10 cellular contexts compared by ENCODE assay signal in the genomic region with DNA sequence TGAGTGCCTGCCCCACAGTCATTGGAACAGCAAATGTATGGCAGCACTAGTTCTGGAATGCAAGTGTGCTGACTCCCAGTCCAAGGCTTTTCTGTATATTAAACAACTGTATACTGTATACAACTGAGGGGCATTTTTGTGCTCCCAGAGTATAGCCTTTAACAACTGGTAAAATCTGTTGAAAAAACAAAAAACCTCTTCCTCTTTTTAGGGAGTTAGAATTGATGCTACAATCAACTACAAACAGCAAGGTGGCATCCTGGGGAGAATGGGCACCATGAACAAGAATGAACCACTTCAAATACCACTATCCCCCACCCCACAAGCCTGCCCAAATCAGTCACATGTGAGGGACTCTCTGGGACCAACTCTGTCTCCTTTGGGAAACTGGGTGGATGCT. TPM values are rescaled to one million over a fixed set of nuclear protein-coding genes. Genes with fewer than 3 reads are reported as not detected.
DNase-seq lines count a peak whose midpoint lies in the region; ATAC-seq, FAIRE-seq and TF ChIP-seq lines count a peak whose summit lies in the region.
"Had no signal": no experiment of that assay in that cellular context is flagged by ENCODE, and none has a peak within 500 bp of the region (broad histone marks: within the 10 kb centered on the region; RNA-seq: fewer than 3 reads in every experiment).

No MANE protein-coding gene starts in this region.

- H3K27ac Mint-ChIP-seq in activated naive CD8-positive, alpha-beta T cell = peak overlapping the region; percentile 54
- no peak overlapping the region for H3K27ac Mint-ChIP-seq in activated naive CD8-positive, alpha-beta T cell treated with anti-CD3 and anti-CD28 coated beads for 36 hours
- H3K27ac Mint-ChIP-seq in endothelial cell (ENCODE audit: unreplicated experiment) = peak overlapping the region; percentile 84
- H3K27ac Mint-ChIP-seq in stimulated activated memory B cell treated with anti-CD40 and anti-IgM and Interleukin-4, amounts not matched to agents 10 μg/mL and 1 μg/mL and 100 μg/mL, for 72 hours = peak overlapping the region; percentile 71

- TF ChIP-seq CTCF in endothelial cell (IDR thresholded peaks at IDR 0.05; ENCODE audit: unreplicated experiment) = no peak

- no peak for DNase-seq in activated naive CD8-positive, alpha-beta T cell treated with anti-CD3 and anti-CD28 coated beads for 36 hours
- DNase-seq in MV-4-11 (lab: John Stamatoyannopoulos, UW) = peak; percentile 26
- DNase-seq in endothelial cell (ENCODE audit: low spot score) = no peak
- DNase-seq in GM19239 (ENCODE audit: insufficient read length, low spot score) = no peak
- DNase-seq: activated CD4-positive, CD25-positive, alpha-beta regulatory T cell; foreskin keratinocyte had no signal

- H3K4me1 Mint-ChIP-seq in activated naive CD8-positive, alpha-beta T cell (ENCODE audit: low read depth) = peaks cover 48% of the 10 kb centered on the region
- H3K4me1 Mint-ChIP-seq in activated naive CD8-positive, alpha-beta T cell treated with anti-CD3 and anti-CD28 coated beads for 36 hours = peaks cover 46% of the 10 kb centered on the region
- H3K4me1 Mint-ChIP-seq in endothelial cell (ENCODE audit: unreplicated experiment) = no peaks in the 10 kb centered on the region
- peaks cover 41% of the 10 kb centered on the region for H3K4me1 Mint-ChIP-seq in stimulated activated memory B cell treated with anti-CD40 and anti-IgM and Interleukin-4, amounts not matched to agents 10 μg/mL and 1 μg/mL and 100 μg/mL, for 72 hours

- H3K27me3 Mint-ChIP-seq in activated naive CD8-positive, alpha-beta T cell = no peaks in the 10 kb centered on the region
- H3K27me3 Mint-ChIP-seq in activated naive CD8-positive, alpha-beta T cell treated with anti-CD3 and anti-CD28 coated beads for 36 hours = no peaks in the 10 kb centered on the region
- no peaks in the 10 kb centered on the region for H3K27me3 Mint-ChIP-seq in endothelial cell (ENCODE audit: unreplicated experiment)
- no peaks in the 10 kb centered on the region for H3K27me3 Mint-ChIP-seq in stimulated activated memory B cell treated with anti-CD40 and anti-IgM and Interleukin-4, amounts not matched to agents 10 μg/mL and 1 μg/mL and 100 μg/mL, for 72 hours

- FAIRE-seq in GM19239 (lab: Jason Lieb, UNC) = no peak

- no peaks in the 10 kb centered on the region for H3K9me3 Mint-ChIP-seq in activated naive CD8-positive, alpha-beta T cell (ENCODE audit: low read depth)
- no peaks in the 10 kb centered on the region for H3K9me3 Mint-ChIP-seq in activated naive CD8-positive, alpha-beta T cell treated with anti-CD3 and anti-CD28 coated beads for 36 hours
- no peaks in the 10 kb centered on the region for H3K9me3 Mint-ChIP-seq in endothelial cell (ENCODE audit: unreplicated experiment)
- no peaks in the 10 kb centered on the region for H3K9me3 Mint-ChIP-seq in stimulated activated memory B cell treated with anti-CD40 and anti-IgM and Interleukin-4, amounts not matched to agents 10 μg/mL and 1 μg/mL and 100 μg/mL, for 72 hours

- peak; percentile 24 for ATAC-seq in stimulated activated memory B cell treated with anti-CD40 and anti-IgM and Interleukin-4, amounts not matched to agents 10 μg/mL and 1 μg/mL and 100 μg/mL, for 72 hours
- ATAC-seq in GM18520 (IDR thresholded peaks at IDR 0.05; ENCODE audit: unreplicated experiment) (no peak), GM21360 (IDR thresholded peaks at IDR 0.05; ENCODE audit: unreplicated experiment) (no peak)

- no peaks in the 10 kb centered on the region for H3K36me3 Mint-ChIP-seq in activated naive CD8-positive, alpha-beta T cell
- H3K36me3 Mint-ChIP-seq in activated naive CD8-positive, alpha-beta T cell treated with anti-CD3 and anti-CD28 coated beads for 36 hours = peaks cover 5% of the 10 kb centered on the region
- peaks cover 7% of the 10 kb centered on the region for H3K36me3 Mint-ChIP-seq in endothelial cell (ENCODE audit: low read depth, unreplicated experiment)
- H3K36me3 Mint-ChIP-seq in stimulated activated memory B cell treated with anti-CD40 and anti-IgM and Interleukin-4, amounts not matched to agents 10 μg/mL and 1 μg/mL and 100 μg/mL, for 72 hours = peaks cover 5% of the 10 kb centered on the region

- H3K4me3 Mint-ChIP-seq in activated naive CD8-positive, alpha-beta T cell = no peak overlapping the region
- no peak overlapping the region for H3K4me3 Mint-ChIP-seq in activated naive CD8-positive, alpha-beta T cell treated with anti-CD3 and anti-CD28 coated beads for 36 hours
- no peak overlapping the region for H3K4me3 Mint-ChIP-seq in endothelial cell (ENCODE audit: unreplicated experiment)
- H3K4me3 Mint-ChIP-seq in stimulated activated memory B cell treated with anti-CD40 and anti-IgM and Interleukin-4, amounts not matched to agents 10 μg/mL and 1 μg/mL and 100 μg/mL, for 72 hours = no peak overlapping the region

RNA-seq across cellular contexts. Expression of gene VTI1B, which starts 7.7 kb away (rescaled TPM):
- total RNA-seq in activated naive CD8-positive, alpha-beta T cell treated with anti-CD3 and anti-CD28 coated beads for 36 hours = 10 to 100 TPM; 70.7 to 72.5 TPM
- 87.9 TPM for total RNA-seq in endothelial cell (ENCODE audit: unreplicated experiment)

RNA-seq across cellular contexts. Expression of gene RDH11, which starts 28.8 kb away (rescaled TPM):
- total RNA-seq in activated naive CD8-positive, alpha-beta T cell treated with anti-CD3 and anti-CD28 coated beads for 36 hours = 10 to 100 TPM; 72.5 to 74.0 TPM
- 50.2 TPM for total RNA-seq in endothelial cell (ENCODE audit: unreplicated experiment)

RNA-seq across cellular contexts. Expression of gene RDH12, which starts 35.0 kb away (rescaled TPM):
- total RNA-seq in activated naive CD8-positive, alpha-beta T cell treated with anti-CD3 and anti-CD28 coated beads for 36 hours = not detected
- total RNA-seq in endothelial cell (ENCODE audit: unreplicated experiment) = 0.44 TPM

RNA-seq across cellular contexts. Expression of gene ARG2, which starts 47.0 kb away (rescaled TPM):
- total RNA-seq in activated naive CD8-positive, alpha-beta T cell treated with anti-CD3 and anti-CD28 coated beads for 36 hours = 10 to 100 TPM in 1 of 2 experiments, 1 to 10 TPM in 1; 8.7 to 10.2 TPM
- 18.6 TPM for total RNA-seq in endothelial cell (ENCODE audit: unreplicated experiment)
